ENCODE assay signal across 19 cellular contexts in genomic region chr2:222239091-222239490, GRCh38. TPM values are rescaled to one million over a fixed set of nuclear protein-coding genes. Genes with fewer than 3 reads are reported as not detected.
DNase-seq lines count a peak whose midpoint lies in the region; ATAC-seq and TF ChIP-seq lines count a peak whose summit lies in the region.
"Had no signal": no experiment of that assay in that cellular context is flagged by ENCODE, and none has a peak within 500 bp of the region (broad histone marks: within the 10 kb centered on the region; RNA-seq: fewer than 3 reads in every experiment).

No MANE protein-coding gene starts in this region.

- H3K27ac ChIP-seq in HUES48 (ENCODE audit: low read depth, low read length) (peak overlapping the region; percentile 31), endodermal cell (ENCODE audit: low read depth, low read length) (peak overlapping the region; percentile 87), neural progenitor cell (no peak overlapping the region)
- H3K27ac ChIP-seq: C4-2B had no signal

- TF ChIP-seq CTCF in endodermal cell (conservative IDR thresholded peaks at IDR 0.05) (no peak), neural progenitor cell (IDR thresholded peaks at IDR 0.05) (no peak)

- peaks cover 55% of the 10 kb centered on the region for H3K27me3 ChIP-seq in HUES48 (ENCODE audit: control insufficient read depth, insufficient read depth, low read length)
- H3K27me3 ChIP-seq in endodermal cell (ENCODE audit: control insufficient read depth, insufficient read depth, low read length, poor library complexity, severe bottlenecking), result peaks cover 36% of the 10 kb centered on the region
- peaks cover 75% of the 10 kb centered on the region for H3K27me3 ChIP-seq in neural progenitor cell

- H3K36me3 Mint-ChIP-seq in endodermal cell (ENCODE audit: low read depth) (no peaks in the 10 kb centered on the region), neural progenitor cell (peaks cover 32% of the 10 kb centered on the region)

- H3K79me2 ChIP-seq in neural progenitor cell (ENCODE audit: low read depth), result no peaks in the 10 kb centered on the region

- WGBS in endodermal cell (ENCODE audit: insufficient coverage in 1 of 2, insufficient read length in 1 of 2), 2 experiments, result 24% methylated on average over 4 of the region's 4 CpGs; no CpG with 5 or more reads in 1 of the 2 experiments

- no peak overlapping the region for H3K9ac ChIP-seq in HUES48 (ENCODE audit: low read depth, low read length)
- no peak overlapping the region for H3K9ac ChIP-seq in endodermal cell (ENCODE audit: extremely low read depth, low read length, poor library complexity, severe bottlenecking)
- no peak overlapping the region for H3K9ac ChIP-seq in neural progenitor cell

- H3K9me3 Mint-ChIP-seq in endodermal cell (no peaks in the 10 kb centered on the region), neural progenitor cell (no peaks in the 10 kb centered on the region)

- peaks cover 42% of the 10 kb centered on the region for H3F3A ChIP-seq in neural progenitor cell (ENCODE audit: low read depth)

- no peak overlapping the region for H2AFZ ChIP-seq in neural progenitor cell (replicated peaks)

- DNase-seq in NCI-H345 (lab: John Stamatoyannopoulos, UW), result peak; percentile 70
- peak; percentile 65 for DNase-seq in endodermal cell
- peak; percentile 77 for DNase-seq in neural progenitor cell (ENCODE audit: low spot score)
- DNase-seq in NCI-H1930 (lab: John Stamatoyannopoulos, UW), result no peak
- DNase-seq in NCI-H524 (lab: John Stamatoyannopoulos, UW), result no peak
- DNase-seq: ACHN, AML-193, DMS79, KBM-7, MV-4-11, NCI-H2029 treated with DMSO at 0.1 percent for 48 hours, NCI-H524 treated with DMSO at 0.1 percent for 48 hours, PC-3, RPMI8226, T-helper 1 cell had no signal

- H3K9me3 ChIP-seq in HUES48 (ENCODE audit: control insufficient read depth, insufficient read depth, low read length) (no peaks in the 10 kb centered on the region), endodermal cell (ENCODE audit: control insufficient read depth, low read length) (no peaks in the 10 kb centered on the region), neural progenitor cell (ENCODE audit: low read depth) (no peaks in the 10 kb centered on the region)

- H3K4me2 ChIP-seq in neural progenitor cell, result peak overlapping the region; percentile 82

- peaks cover 21% of the 10 kb centered on the region for H4K20me1 ChIP-seq in neural progenitor cell (ENCODE audit: low read depth)

- H3K4me1 Mint-ChIP-seq in endodermal cell (peaks cover 54% of the 10 kb centered on the region), neural progenitor cell (peaks cover 89% of the 10 kb centered on the region)

- H3K27ac Mint-ChIP-seq in endodermal cell (peak overlapping the region; percentile 82), neural progenitor cell (peak overlapping the region; percentile 98)

- no peak for ATAC-seq in GM21528 (IDR thresholded peaks at IDR 0.05; ENCODE audit: low FRiP score, unreplicated experiment)
- ATAC-seq: PC-3 had no signal

- peak overlapping the region; percentile 47; the same call in 1 of the 2 replicates for H3K4me3 ChIP-seq in HUES48 (ENCODE audit: low read depth, low read length)
- H3K4me3 ChIP-seq in endodermal cell (ENCODE audit: low read length), result no peak overlapping the region
- H3K4me3 ChIP-seq in neural progenitor cell, result peak overlapping the region; percentile 37

- H3K36me3 ChIP-seq in HUES48 (ENCODE audit: control insufficient read depth, insufficient read depth, low read length) (no peaks in the 10 kb centered on the region), endodermal cell (ENCODE audit: control insufficient read depth, insufficient read depth, low read length) (no peaks in the 10 kb centered on the region), neural progenitor cell (no peaks in the 10 kb centered on the region)

- H3K27me3 Mint-ChIP-seq in endodermal cell (ENCODE audit: insufficient read depth), result peaks cover 18% of the 10 kb centered on the region
- H3K27me3 Mint-ChIP-seq in neural progenitor cell (ENCODE audit: insufficient read depth, low read depth), result peaks cover 3% of the 10 kb centered on the region

- H3K4me1 ChIP-seq in HUES48 (ENCODE audit: control insufficient read depth, insufficient read depth, low read length) (peaks cover 44% of the 10 kb centered on the region), endodermal cell (ENCODE audit: control insufficient read depth, insufficient read depth, low read length) (peaks cover 17% of the 10 kb centered on the region), neural progenitor cell (peaks cover 55% of the 10 kb centered on the region)

- H3K4me3 Mint-ChIP-seq in endodermal cell, result peak overlapping the region; percentile 35
- H3K4me3 Mint-ChIP-seq in neural progenitor cell, result peak overlapping the region; percentile 82

RNA-seq across cellular contexts. Expression of gene PAX3, which starts 59.7 kb away (rescaled TPM):
- total RNA-seq in endodermal cell (not detected), neural progenitor cell (ENCODE audit: low replicate concordance) (4.6 and 4.9 TPM in 2 replicates)
- 89.3 TPM for polyA plus RNA-seq in endodermal cell (2013, experiment 1 of 2)
- polyA plus RNA-seq in endodermal cell (2013, experiment 2 of 2), result 69.3 TPM
- total RNA-seq: HepG2, PC-3 had no signal

Comparison
In these comparisons a context has a peak if more than half of its experiments do, and no peak if none do; other contexts are left out.
1. DNase-seq: peak in NCI-H345 (single experiment), endodermal cell (single experiment) and neural progenitor cell (single experiment); none in NCI-H1930 (0 of 2) and NCI-H524 (0 of 2).